In the genomic region with DNA sequence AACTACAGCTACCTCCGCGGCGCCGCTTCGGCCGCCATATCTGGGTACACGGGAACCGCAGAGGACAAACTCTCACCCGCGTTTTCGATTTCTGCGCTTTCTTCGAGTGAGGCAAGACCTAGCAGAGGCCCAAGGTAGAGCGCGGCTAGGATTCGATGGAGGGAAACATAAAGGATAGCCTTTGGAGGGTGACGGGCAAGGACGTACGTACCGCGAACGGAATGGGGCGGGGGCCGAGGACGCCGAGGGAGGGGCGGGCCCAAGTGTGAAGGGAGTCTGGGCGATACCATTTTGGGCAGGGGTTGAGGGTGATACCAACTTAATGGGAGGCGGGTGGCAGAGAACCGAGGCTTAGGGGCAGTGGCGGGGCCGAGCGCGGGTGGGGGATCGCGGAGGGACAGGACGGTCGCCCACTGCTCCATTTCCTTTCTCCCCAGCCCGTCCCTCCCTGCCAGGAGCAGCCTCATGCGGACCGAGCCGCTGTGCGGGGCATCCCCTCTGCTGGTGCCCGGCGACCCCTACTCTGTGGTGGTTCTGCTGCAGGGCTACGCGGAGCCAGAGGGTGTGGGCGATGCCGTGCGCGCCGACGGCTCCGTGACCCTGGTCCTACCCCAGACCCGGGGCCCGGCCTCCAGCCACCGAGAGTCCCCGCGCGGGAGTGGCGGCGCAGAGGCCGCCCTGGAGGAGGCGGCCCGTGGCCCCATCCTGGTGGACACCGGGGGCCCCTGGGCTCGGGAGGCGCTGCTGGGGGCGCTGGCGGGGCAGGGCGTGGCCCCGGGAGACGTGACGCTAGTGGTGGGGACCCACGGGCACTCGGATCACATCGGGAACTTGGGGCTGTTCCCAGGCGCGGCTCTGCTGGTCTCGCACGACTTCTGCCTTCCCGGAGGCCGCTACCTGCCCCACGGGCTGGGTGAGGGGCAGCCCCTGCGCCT, we compare ENCODE assay signal across 8 cellular contexts. TPM values are rescaled to one million over a fixed set of nuclear protein-coding genes. Genes with fewer than 3 reads are reported as not detected.
DNase-seq lines count a peak whose midpoint lies in the region; ATAC-seq and TF ChIP-seq lines count a peak whose summit lies in the region.

A gene with protein sequence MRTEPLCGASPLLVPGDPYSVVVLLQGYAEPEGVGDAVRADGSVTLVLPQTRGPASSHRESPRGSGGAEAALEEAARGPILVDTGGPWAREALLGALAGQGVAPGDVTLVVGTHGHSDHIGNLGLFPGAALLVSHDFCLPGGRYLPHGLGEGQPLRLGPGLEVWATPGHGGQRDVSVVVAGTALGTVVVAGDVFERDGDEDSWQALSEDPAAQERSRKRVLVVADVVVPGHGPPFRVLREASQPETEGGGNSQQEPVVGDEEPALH (plus strand): TSS at position 37 of the 935 bp plus-strand sequence. CDS start 429 bp downstream, at position 466.

- peak within 1 kb of the TSS; percentile 100 for H3K27ac Mint-ChIP-seq in nephron

- H3K79me2 ChIP-seq in DND-41 (ENCODE audit: insufficient read depth, low read length): peaks cover 35% of the 10 kb centered on the region

- no peak for TF ChIP-seq CTCF in DND-41 (IDR thresholded peaks at IDR 0.05; ENCODE audit: borderline replicate concordance, extremely low read depth, low read length, poor library complexity, severe bottlenecking)
- TF ChIP-seq CTCF in RWPE2 (IDR thresholded peaks at IDR 0.05; ENCODE audit: poor library complexity, severe bottlenecking): no peak
- no peak for TF ChIP-seq CTCF in fibroblast of the aortic adventitia (IDR thresholded peaks at IDR 0.05; ENCODE audit: insufficient read depth, low read length)
- TF ChIP-seq CTCF in nephron (IDR thresholded peaks at IDR 0.05; ENCODE audit: unreplicated experiment in 3 of 3): no peak

- peak within 1 kb of the TSS; percentile 92 for H3K9ac ChIP-seq in DND-41 (ENCODE audit: low read depth, low read length)

- H3K4me1 ChIP-seq in DND-41 (ENCODE audit: insufficient read depth, low read length) (peaks cover 50% of the 10 kb centered on the region), RWPE2 (ENCODE audit: insufficient read depth, poor library complexity, severe bottlenecking) (peaks cover 5% of the 10 kb centered on the region)

- H3K27me3 ChIP-seq in DND-41 (ENCODE audit: insufficient read depth, low read length, poor library complexity) (no peaks in the 10 kb centered on the region), RWPE2 (ENCODE audit: insufficient read depth, poor library complexity, severe bottlenecking) (no peaks in the 10 kb centered on the region)

- H3K4me1 Mint-ChIP-seq in nephron: peaks cover 12% of the 10 kb centered on the region

- peak within 1 kb of the TSS; percentile 100 for H3K27ac ChIP-seq in DND-41 (ENCODE audit: low read length)
- peak within 1 kb of the TSS; percentile 89 for H3K27ac ChIP-seq in RWPE2 (ENCODE audit: poor library complexity, severe bottlenecking)

- H4K20me1 ChIP-seq in DND-41 (ENCODE audit: insufficient read depth, low read length): no peaks in the 10 kb centered on the region

- DNase-seq in DND-41: peak; percentile 91
- DNase-seq in GOT3 (lab: John Stamatoyannopoulos, UW): peak; percentile 59
- DNase-seq in M059J (ENCODE audit: low read depth): peak; percentile 87
- peak; percentile 88 for DNase-seq in RWPE2 (ENCODE audit: low spot score)
- DNase-seq in activated effector memory CD4-positive, alpha-beta T cell treated with Interleukin-2 at 50 U/mL for 16 hours: peak; percentile 86
- peak; percentile 95 for DNase-seq in fibroblast of the aortic adventitia (ENCODE audit: low read depth)
- peak; percentile 87 for DNase-seq in stimulated activated naive CD4-positive, alpha-beta T cell treated with Interleukin-2 at 50 U/mL for 16 hours (lab: John Stamatoyannopoulos, UW)

- ATAC-seq in DND-41 (ENCODE audit: insufficient read depth, low read depth): peak; percentile 71
- peak; percentile 71 for ATAC-seq in RWPE2 (ENCODE audit: low read depth)

- peak within 1 kb of the TSS; percentile 97 for H2AFZ ChIP-seq in DND-41 (ENCODE audit: low read depth, low read length)

- no peaks in the 10 kb centered on the region for H3K9me3 Mint-ChIP-seq in nephron

- H3K36me3 Mint-ChIP-seq in nephron (ENCODE audit: low read depth): peaks cover 10% of the 10 kb centered on the region

- H3K4me2 ChIP-seq in DND-41 (ENCODE audit: insufficient read depth, low read length): peak within 1 kb of the TSS; percentile 100

- H3K9me3 ChIP-seq in DND-41 (ENCODE audit: insufficient read depth, low read length, severe bottlenecking) (no peaks in the 10 kb centered on the region), RWPE2 (ENCODE audit: severe bottlenecking) (no peaks in the 10 kb centered on the region)

- H3K4me3 ChIP-seq in DND-41 (ENCODE audit: low read depth in 1 of 2, low read length in 2 of 2): peak within 1 kb of the TSS; percentile 91 to 96
- H3K4me3 ChIP-seq in RWPE2 (ENCODE audit: severe bottlenecking): peak within 1 kb of the TSS; percentile 61
- H3K4me3 ChIP-seq in fibroblast of the aortic adventitia (ENCODE audit: low read depth, low read length): peak within 1 kb of the TSS; percentile 99

- peak within 1 kb of the TSS; percentile 97 to 99 (median 97) for H3K4me3 Mint-ChIP-seq in nephron

- peaks cover 19% of the 10 kb centered on the region for H3K36me3 ChIP-seq in DND-41 (ENCODE audit: insufficient read depth, low read length)
- H3K36me3 ChIP-seq in RWPE2 (ENCODE audit: low read depth): no peaks in the 10 kb centered on the region

- H3K27me3 Mint-ChIP-seq in nephron (ENCODE audit: low read depth): no peaks in the 10 kb centered on the region

RNA-seq across cellular contexts. Expression of the gene that starts here (rescaled TPM):
- total RNA-seq in M059J (2014; rRNA removed; shearing (Covaris generic)): 4.6 and 4.8 TPM in 2 replicates
- 1.9 and 4.2 TPM in 2 replicates for total RNA-seq in fibroblast of the aortic adventitia (ENCODE audit: low replicate concordance)

Comparison
In these comparisons a context has a peak if more than half of its experiments do, and no peak if none do; other contexts are left out.
1. Peak in every context shown above with its lines: DNase-seq, ATAC-seq, H3K4me3 ChIP-seq and H3K27ac ChIP-seq.